Comparison of ENCODE assay signal across 1 cellular context in genomic region chr9:136672431-136673087, GRCh38.
TF ChIP-seq lines count a peak whose summit lies in the region.

No MANE protein-coding gene starts in this region.

TF ChIP-seq in HCT116, 20 proteins besides CTCF, POLR2A, EP300 and RAD21 (continued from another document):
- TF ChIP-seq SRF (IDR thresholded peaks at IDR 0.05; ENCODE audit: low read depth) (no peak), TCF7L2 (IDR thresholded peaks at IDR 0.05; ENCODE audit: borderline replicate concordance, extremely low read depth, insufficient read depth, insufficient read length) (no peak)
